ENCODE assay signal across 17 cellular contexts in genomic region chr16:68779891-68780290, GRCh38. TPM values are rescaled to one million over a fixed set of nuclear protein-coding genes. Genes with fewer than 3 reads are reported as not detected.
DNase-seq lines count a peak whose midpoint lies in the region; ATAC-seq and TF ChIP-seq lines count a peak whose summit lies in the region.
"Had no signal": no experiment of that assay in that cellular context is flagged by ENCODE, and none has a peak within 500 bp of the region (broad histone marks: within the 10 kb centered on the region; RNA-seq: fewer than 3 reads in every experiment).

No MANE protein-coding gene starts in this region.

- H3K9me3 ChIP-seq in RWPE2 (ENCODE audit: severe bottlenecking) (no peaks in the 10 kb centered on the region), MG63 (no peaks in the 10 kb centered on the region)

- H3K27ac ChIP-seq in RWPE2 (ENCODE audit: poor library complexity, severe bottlenecking) = peak overlapping the region; percentile 79
- H3K27ac ChIP-seq: WERI-Rb-1 had no signal

- peaks cover 65% of the 10 kb centered on the region for H3K36me3 ChIP-seq in RWPE2 (ENCODE audit: low read depth)
- no peaks in the 10 kb centered on the region for H3K36me3 ChIP-seq in MG63
- H3K36me3 ChIP-seq: WERI-Rb-1 had no signal

- H3K4me3 ChIP-seq in RWPE2 (ENCODE audit: severe bottlenecking) (no peak overlapping the region), foreskin fibroblast (ENCODE audit: low read depth in 1 of 2, low read length in 2 of 2) (no peak overlapping the region), MG63 (no peak overlapping the region)

- H3K4me3 Mint-ChIP-seq in stimulated activated memory B cell treated with anti-CD40 and anti-IgM and Interleukin-4, amounts not matched to agents 10 μg/mL and 1 μg/mL and 100 μg/mL, for 72 hours = no peak overlapping the region
- H3K4me3 Mint-ChIP-seq: activated naive CD8-positive, alpha-beta T cell; activated T-cell treated with anti-CD3 and anti-CD28 coated beads, Interleukin-2, amount 50 U/mL, for 72 hours had no signal

- H3K27me3 Mint-ChIP-seq in stimulated activated memory B cell treated with anti-CD40 and anti-IgM and Interleukin-4, amounts not matched to agents 10 μg/mL and 1 μg/mL and 100 μg/mL, for 72 hours = no peaks in the 10 kb centered on the region
- H3K27me3 Mint-ChIP-seq: activated naive CD8-positive, alpha-beta T cell had no signal

- peak overlapping the region; percentile 40 for H3K27ac Mint-ChIP-seq in stimulated activated memory B cell treated with anti-CD40 and anti-IgM and Interleukin-4, amounts not matched to agents 10 μg/mL and 1 μg/mL and 100 μg/mL, for 72 hours
- H3K27ac Mint-ChIP-seq: activated naive CD8-positive, alpha-beta T cell; activated T-cell treated with anti-CD3 and anti-CD28 coated beads, Interleukin-2, amount 50 U/mL, for 72 hours had no signal

- H3K4me1 Mint-ChIP-seq in stimulated activated memory B cell treated with anti-CD40 and anti-IgM and Interleukin-4, amounts not matched to agents 10 μg/mL and 1 μg/mL and 100 μg/mL, for 72 hours = peaks cover 14% of the 10 kb centered on the region

- DNase-seq in NCI-H2029 (lab: John Stamatoyannopoulos, UW) (peak; percentile 45), RWPE2 (ENCODE audit: low spot score) (no peak), left lobe of liver (ENCODE audit: low spot score) (peak; percentile 80), foreskin fibroblast (no peak), MG63 (no peak), HK-2 (ENCODE audit: unreplicated experiment) (no peak)
- DNase-seq in central memory CD4-positive, alpha-beta T cell = no peak
- DNase-seq: activated T-cell treated with anti-CD3 and anti-CD28 coated beads, Interleukin-2, amount 50 U/mL, for 72 hours; AML-193; cortex of kidney; KBM-7; NCI-H1105 treated with DMSO at 0.1 percent for 48 hours; NK-92 treated with Interleukin-12 subunit alpha and Interleukin-12 subunit beta, amount 100 ng/mL, for 24 hours; stimulated activated CD4-positive, alpha-beta T cell treated with anti-CD3 and anti-CD28 coated beads, Interleukin-2, amount 100 ng/mL, for 48 hours; WERI-Rb-1 had no signal

- H3K4me1 ChIP-seq in RWPE2 (ENCODE audit: insufficient read depth, poor library complexity, severe bottlenecking) = peaks cover 29% of the 10 kb centered on the region

- ATAC-seq in RWPE2 (ENCODE audit: low read depth) (no peak), left lobe of liver (peak; percentile 68)
- ATAC-seq in stimulated activated memory B cell treated with anti-CD40 and anti-IgM and Interleukin-4, amounts not matched to agents 10 μg/mL and 1 μg/mL and 100 μg/mL, for 72 hours = no peak
- ATAC-seq: activated T-cell treated with anti-CD3 and anti-CD28 coated beads, Interleukin-2, amount 50 U/mL, for 72 hours had no signal

- no peak for TF ChIP-seq CTCF in RWPE2 (IDR thresholded peaks at IDR 0.05; ENCODE audit: poor library complexity, severe bottlenecking)
- TF ChIP-seq CTCF in foreskin fibroblast (IDR thresholded peaks at IDR 0.05; ENCODE audit: low read depth, low read length) = no peak

- H3K27me3 ChIP-seq in RWPE2 (ENCODE audit: insufficient read depth, poor library complexity, severe bottlenecking) = no peaks in the 10 kb centered on the region
- H3K27me3 ChIP-seq in MG63 = no peaks in the 10 kb centered on the region

- H3K9me3 Mint-ChIP-seq in stimulated activated memory B cell treated with anti-CD40 and anti-IgM and Interleukin-4, amounts not matched to agents 10 μg/mL and 1 μg/mL and 100 μg/mL, for 72 hours = no peaks in the 10 kb centered on the region
- H3K9me3 Mint-ChIP-seq: activated T-cell treated with anti-CD3 and anti-CD28 coated beads, Interleukin-2, amount 50 U/mL, for 72 hours had no signal

- no peaks in the 10 kb centered on the region for H3K36me3 Mint-ChIP-seq in stimulated activated memory B cell treated with anti-CD40 and anti-IgM and Interleukin-4, amounts not matched to agents 10 μg/mL and 1 μg/mL and 100 μg/mL, for 72 hours
- H3K36me3 Mint-ChIP-seq: activated naive CD8-positive, alpha-beta T cell had no signal

RNA-seq across cellular contexts. Expression of gene CDH1, which starts 42.8 kb away (rescaled TPM):
- 115 TPM for total RNA-seq in left lobe of liver
- total RNA-seq in MG63 (2014; rRNA removed; shearing (Covaris generic); ENCODE audit: low replicate concordance) = not detected in 2 replicates

Comparison
In these comparisons a context has a peak if more than half of its experiments do, and no peak if none do; other contexts are left out.
1. DNase-seq: peak in NCI-H2029 (single experiment) and left lobe of liver (single experiment); none in RWPE2 (single experiment), central memory CD4-positive, alpha-beta T cell (single experiment), foreskin fibroblast (0 of 2), MG63 (single experiment) and HK-2 (single experiment).
2. RNA of gene CDH1, which starts 42.8 kb away (total RNA-seq): 115 TPM in left lobe of liver (single experiment); not detected in MG63; every median in the first group is over 100 times any median in the second.